1 cellular context compared by ENCODE assay signal in the genomic region with DNA sequence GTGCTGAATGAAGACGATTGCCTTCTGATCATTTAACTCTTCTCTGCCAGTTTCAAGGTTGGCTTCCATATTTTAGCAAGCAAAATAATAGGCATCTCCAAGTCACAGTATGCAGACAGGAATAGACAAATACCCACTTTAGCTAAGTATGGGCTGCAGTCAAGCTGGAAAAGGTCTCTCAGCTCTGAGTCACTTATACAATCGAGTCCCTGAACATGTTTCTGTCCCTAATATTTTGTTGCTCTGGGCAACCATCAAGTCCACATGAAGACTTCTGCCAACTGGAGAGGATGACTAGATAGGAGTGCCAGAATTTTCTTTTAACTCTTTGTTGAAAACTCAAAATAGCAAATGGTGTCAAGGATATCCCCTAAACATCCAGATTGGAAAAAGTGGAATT.
TF ChIP-seq lines count a peak whose summit lies in the region.

No MANE protein-coding gene starts in this region.

TF ChIP-seq in SK-N-SH, 30 proteins besides CTCF, POLR2A, EP300 and RAD21:
- TF ChIP-seq YY1 (IDR thresholded peaks at IDR 0.05; ENCODE audit: low read depth) (no peak), REST (IDR thresholded peaks at IDR 0.05; ENCODE audit: low read depth, low read length) (no peak), TAF1 (IDR thresholded peaks at IDR 0.05; ENCODE audit: borderline replicate concordance, low read depth, low read length) (no peak), SIN3A (IDR thresholded peaks at IDR 0.05; ENCODE audit: borderline replicate concordance, low read depth, low read length) (no peak), TEAD4 (IDR thresholded peaks at IDR 0.05; ENCODE audit: borderline replicate concordance, insufficient read depth) (no peak), NFIC (IDR thresholded peaks at IDR 0.05; ENCODE audit: borderline replicate concordance) (no peak), MXI1 (IDR thresholded peaks at IDR 0.05; ENCODE audit: low read depth, low read length) (no peak), MAX (IDR thresholded peaks at IDR 0.05; ENCODE audit: low read depth) (no peak), RCOR1 (IDR thresholded peaks at IDR 0.05; ENCODE audit: low read length) (no peak), ELF1 (IDR thresholded peaks at IDR 0.05) (no peak), RFX5 (IDR thresholded peaks at IDR 0.05; ENCODE audit: low read length) (no peak), FOXJ3 (CRISPR knock-in tag; IDR thresholded peaks at IDR 0.05) (no peak), MEF2A (IDR thresholded peaks at IDR 0.05; ENCODE audit: borderline replicate concordance, low read depth) (no peak), JUND (IDR thresholded peaks at IDR 0.05) (no peak), GABPA (IDR thresholded peaks at IDR 0.05; ENCODE audit: low read depth) (no peak), GATA2 (CRISPR knock-in tag; IDR thresholded peaks at IDR 0.05) (no peak), EZH2phosphoT487 (IDR thresholded peaks at IDR 0.05; ENCODE audit: borderline replicate concordance, low read depth) (no peak), RXRA (IDR thresholded peaks at IDR 0.05; ENCODE audit: borderline replicate concordance, low read depth) (no peak)
- TF ChIP-seq, protein P1, sequence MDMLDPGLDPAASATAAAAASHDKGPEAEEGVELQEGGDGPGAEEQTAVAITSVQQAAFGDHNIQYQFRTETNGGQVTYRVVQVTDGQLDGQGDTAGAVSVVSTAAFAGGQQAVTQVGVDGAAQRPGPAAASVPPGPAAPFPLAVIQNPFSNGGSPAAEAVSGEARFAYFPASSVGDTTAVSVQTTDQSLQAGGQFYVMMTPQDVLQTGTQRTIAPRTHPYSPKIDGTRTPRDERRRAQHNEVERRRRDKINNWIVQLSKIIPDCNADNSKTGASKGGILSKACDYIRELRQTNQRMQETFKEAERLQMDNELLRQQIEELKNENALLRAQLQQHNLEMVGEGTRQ (IDR thresholded peaks at IDR 0.05; ENCODE audit: borderline replicate concordance, low read depth, low read length) = no peak
